In genomic region chr2:149739171-149739879, GRCh38 we compare ENCODE assay signal across 25 cellular contexts.
A peak's percentile ranks its signal among the peaks of the same experiment; 100 is the strongest.
DNase-seq lines count a peak whose midpoint lies in the region; ATAC-seq and TF ChIP-seq lines count a peak whose summit lies in the region.
"Had no signal": no experiment of that assay in that cellular context is flagged by ENCODE, and none has a peak within 500 bp of the region (broad histone marks: within the 10 kb centered on the region; RNA-seq: fewer than 3 reads in every experiment).

No MANE protein-coding gene starts in this region.

- peak; percentile 22 for DNase-seq in NCI-H2171 treated with DMSO at 0.1 percent for 48 hours (lab: John Stamatoyannopoulos, UW)
- DNase-seq in NCI-H2171 (lab: John Stamatoyannopoulos, UW): no peak
- DNase-seq in Panc1 (ENCODE audit: low read depth, low spot score): no peak
- peak in 1 of 2 donors; percentile 50 for DNase-seq in fibroblast of lung (ENCODE audit: low read depth in 2 of 2)
- no peak for DNase-seq in stimulated activated effector memory CD8-positive, alpha-beta T cell treated with anti-CD3 and anti-CD28 coated beads, Interleukin-12 subunit alpha, Interleukin-12 subunit beta, amount 100 ng/mL, for 72 hours (ENCODE audit: low spot score in 2 of 2)
- no peak for DNase-seq in AG08396 (ENCODE audit: low spot score)
- DNase-seq in KBM-7: no peak
- DNase-seq: activated CD4-positive, alpha-beta T cell treated with anti-CD3 and anti-CD28 coated beads, Interleukin-2, amount 10 ng/mL, durations not matched to agents 7 days and 5 days; activated naive CD4-positive, alpha-beta T cell treated with anti-CD3 and anti-CD28 coated beads, Interleukin-2, amount 50 U/mL, for 16 hours; amygdala; COR-L47; DND-41; endodermal cell; kidney glomerular epithelial cell; MG63; NCI-H1417; psoas muscle; T-helper 2 cell; upper lobe of right lung had no signal

- no peaks in the 10 kb centered on the region for H4K20me1 ChIP-seq in fibroblast of lung (ENCODE audit: control insufficient read depth, extremely low read depth, insufficient read depth, low read length)

- H3K4me3 ChIP-seq in Panc1 (ENCODE audit: low read depth in 2 of 2, low read length in 2 of 2) (no peak overlapping the region), fibroblast of lung (replicated peaks in 1 of 4; ENCODE audit: control extremely low read depth in 1 of 4, insufficient read depth in 1 of 4, low read depth in 3 of 4, low read length in 4 of 4) (no peak overlapping the region)
- H3K4me3 ChIP-seq: A549, lung, MG63, psoas muscle, SJSA1, upper lobe of right lung had no signal

- no peak overlapping the region for H2AFZ ChIP-seq in fibroblast of lung (ENCODE audit: low read length)

- no peaks in the 10 kb centered on the region for H3K36me3 Mint-ChIP-seq in stimulated activated effector memory CD8-positive, alpha-beta T cell treated with anti-CD3 and anti-CD28 coated beads, Interleukin-12 subunit alpha, Interleukin-12 subunit beta, amount 100 ng/mL, for 72 hours

- H3K27ac ChIP-seq in Panc1 (ENCODE audit: low read length): peak overlapping the region; percentile 24; the same call in 1 of the 2 replicates
- H3K27ac ChIP-seq in fibroblast of lung (ENCODE audit: insufficient read depth, low read length): peak overlapping the region; percentile 19
- H3K27ac ChIP-seq: neutrophil, psoas muscle, SJSA1, upper lobe of right lung, VCaP had no signal

- POLR2A ChIA-PET in Panc1 (lab: Charles Lee): no interaction called here

- no peaks in the 10 kb centered on the region for H3K27me3 ChIP-seq in Panc1 (ENCODE audit: control insufficient read depth, insufficient read depth, low read length)
- no peaks in the 10 kb centered on the region for H3K27me3 ChIP-seq in fibroblast of lung (ENCODE audit: control insufficient read depth, insufficient read depth, low read length)
- H3K27me3 ChIP-seq: MG63, neutrophil, SJSA1, upper lobe of right lung had no signal

- peaks cover 3% of the 10 kb centered on the region for H3K9me3 Mint-ChIP-seq in stimulated activated effector memory CD8-positive, alpha-beta T cell treated with anti-CD3 and anti-CD28 coated beads, Interleukin-12 subunit alpha, Interleukin-12 subunit beta, amount 100 ng/mL, for 72 hours
- H3K9me3 Mint-ChIP-seq: activated CD4-positive, alpha-beta T cell treated with anti-CD3 and anti-CD28 coated beads, Interleukin-2, amount 10 ng/mL, durations not matched to agents 7 days and 5 days had no signal

- H3K9me3 ChIP-seq in Panc1 (ENCODE audit: control insufficient read depth, insufficient read depth, low read depth, low read length) (peaks cover 6% of the 10 kb centered on the region; the same call in 1 of the 2 replicates), fibroblast of lung (ENCODE audit: control insufficient read depth, insufficient read depth, low read depth, low read length) (no peaks in the 10 kb centered on the region)
- H3K9me3 ChIP-seq: neutrophil, psoas muscle, SJSA1, upper lobe of right lung had no signal

- ATAC-seq in Panc1 (no peak), GM18519 (IDR thresholded peaks at IDR 0.05; ENCODE audit: low FRiP score, unreplicated experiment) (no peak)
- peak; percentile 21 for ATAC-seq in stimulated activated effector memory CD8-positive, alpha-beta T cell treated with anti-CD3 and anti-CD28 coated beads, Interleukin-12 subunit alpha, Interleukin-12 subunit beta, amount 100 ng/mL, for 72 hours
- ATAC-seq: A549, psoas muscle, upper lobe of right lung had no signal

- no TSS peak for BruUV-seq in Panc1 (replicated peaks; lab: Mats Ljungman, UMichigan)

- H3K4me3 Mint-ChIP-seq in stimulated activated effector memory CD8-positive, alpha-beta T cell treated with anti-CD3 and anti-CD28 coated beads, Interleukin-12 subunit alpha, Interleukin-12 subunit beta, amount 100 ng/mL, for 72 hours: no peak overlapping the region
- H3K4me3 Mint-ChIP-seq: activated CD4-positive, alpha-beta T cell treated with anti-CD3 and anti-CD28 coated beads, Interleukin-2, amount 10 ng/mL, durations not matched to agents 7 days and 5 days; endodermal cell had no signal

- CTCF ChIA-PET in Panc1 (lab: Charles Lee): no interaction called here

- H3K79me2 ChIP-seq in fibroblast of lung (ENCODE audit: control insufficient read depth, insufficient read depth, low read length): no peaks in the 10 kb centered on the region

- H3K36me3 ChIP-seq in Panc1 (ENCODE audit: control insufficient read depth, insufficient read depth, low read length) (no peaks in the 10 kb centered on the region), fibroblast of lung (ENCODE audit: control insufficient read depth, insufficient read depth, low read length) (no peaks in the 10 kb centered on the region)
- H3K36me3 ChIP-seq: MG63, neutrophil, SJSA1, upper lobe of right lung had no signal

- no peak overlapping the region for H3K27ac Mint-ChIP-seq in stimulated activated effector memory CD8-positive, alpha-beta T cell treated with anti-CD3 and anti-CD28 coated beads, Interleukin-12 subunit alpha, Interleukin-12 subunit beta, amount 100 ng/mL, for 72 hours
- H3K27ac Mint-ChIP-seq: activated CD4-positive, alpha-beta T cell treated with anti-CD3 and anti-CD28 coated beads, Interleukin-2, amount 10 ng/mL, durations not matched to agents 7 days and 5 days; endodermal cell had no signal

- H3K4me2 ChIP-seq in fibroblast of lung (ENCODE audit: extremely low read depth, insufficient read depth, low read length): no peak overlapping the region
- H3K4me2 ChIP-seq: A549 had no signal

- in situ Hi-C loops in Panc1 (cut with HindIII; ENCODE audit: low pct_unique_long_range_greater_than_20kb, low sequenced_read_pairs): no loop called here
- in situ Hi-C loops in KBM-7 (cut with MboI; ENCODE audit: low pct_unique_long_range_greater_than_20kb, low sequenced_read_pairs): no loop called here

- TF ChIP-seq CTCF in Panc1 (IDR thresholded peaks at IDR 0.05) (no peak), fibroblast of lung (conservative IDR thresholded peaks at IDR 0.05 in 1 of 2, IDR thresholded peaks at IDR 0.05 in 1 of 2; ENCODE audit: low read depth in 1 of 2, low read length in 2 of 2) (no peak)

- H3K4me1 ChIP-seq in Panc1 (ENCODE audit: control insufficient read depth, insufficient read depth, low read length): no peaks in the 10 kb centered on the region
- peaks cover 27% of the 10 kb centered on the region for H3K4me1 ChIP-seq in fibroblast of lung (ENCODE audit: control insufficient read depth, extremely low read depth, insufficient read depth, low read length)

- H3K9ac ChIP-seq in fibroblast of lung (ENCODE audit: insufficient read depth, low read length): no peak overlapping the region

- H3K4me1 Mint-ChIP-seq in stimulated activated effector memory CD8-positive, alpha-beta T cell treated with anti-CD3 and anti-CD28 coated beads, Interleukin-12 subunit alpha, Interleukin-12 subunit beta, amount 100 ng/mL, for 72 hours: no peaks in the 10 kb centered on the region
- H3K4me1 Mint-ChIP-seq: activated CD4-positive, alpha-beta T cell treated with anti-CD3 and anti-CD28 coated beads, Interleukin-2, amount 10 ng/mL, durations not matched to agents 7 days and 5 days had no signal

- intact Hi-C loops in Panc1 (cut with micrococcal nuclease; ENCODE audit: unreplicated experiment): no loop called here
